1 cellular context compared by ENCODE assay signal in the genomic region with DNA sequence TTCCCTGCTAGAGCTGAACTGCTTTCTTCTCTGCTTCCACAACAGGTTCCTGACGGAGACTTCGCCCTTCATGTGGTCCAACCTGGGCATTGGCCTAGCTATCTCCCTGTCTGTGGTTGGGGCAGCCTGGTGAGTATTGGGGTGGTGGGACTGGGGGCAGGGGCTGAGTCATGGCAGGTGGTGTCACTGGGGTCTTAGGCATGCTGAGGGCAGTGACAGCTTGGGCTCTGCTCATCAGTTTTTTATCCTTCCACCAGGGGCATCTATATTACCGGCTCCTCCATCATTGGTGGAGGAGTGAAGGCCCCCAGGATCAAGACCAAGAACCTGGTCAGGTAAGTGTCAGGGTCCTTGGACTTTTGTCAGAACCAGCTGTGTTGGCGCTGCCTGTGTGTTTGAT.
TF ChIP-seq lines count a peak whose summit lies in the region.

No MANE protein-coding gene starts in this region.

TF ChIP-seq in GM12878, 131 proteins besides CTCF, POLR2A, EP300 and RAD21:
- TF ChIP-seq CHD1 (IDR thresholded peaks at IDR 0.05; ENCODE audit: low read depth, low read length) (no peak), HDAC6 (IDR thresholded peaks at IDR 0.05; ENCODE audit: unreplicated experiment) (no peak), KDM1A (IDR thresholded peaks at IDR 0.05; ENCODE audit: borderline replicate concordance) (no peak), NR2C2 (IDR thresholded peaks at IDR 0.05; ENCODE audit: borderline replicate concordance, control insufficient read depth, insufficient read length, low read depth) (no peak), ETV6 (conservative IDR thresholded peaks at IDR 0.05 in 1 of 2, IDR thresholded peaks at IDR 0.05 in 1 of 2; ENCODE audit: borderline replicate concordance in 1 of 2, low read depth in 1 of 2) (no peak), E4F1 (IDR thresholded peaks at IDR 0.05; ENCODE audit: borderline replicate concordance, partially characterized antibody) (no peak), ZNF622 (IDR thresholded peaks at IDR 0.05) (no peak), SRF (IDR thresholded peaks at IDR 0.05; ENCODE audit: low read depth in 2 of 2, low read length in 2 of 2) (no peak), RB1 (IDR thresholded peaks at IDR 0.05; ENCODE audit: borderline replicate concordance) (no peak), BCL3 (IDR thresholded peaks at IDR 0.05; ENCODE audit: borderline replicate concordance, insufficient read depth, low read depth, low read length, poor library complexity, severe bottlenecking) (no peak), TARDBP (IDR thresholded peaks at IDR 0.05; ENCODE audit: borderline replicate concordance) (no peak), GABPA (IDR thresholded peaks at IDR 0.05; ENCODE audit: low read depth) (no peak), RFX5 (IDR thresholded peaks at IDR 0.05; ENCODE audit: low read depth, low read length) (no peak)
- TF ChIP-seq, protein P1, sequence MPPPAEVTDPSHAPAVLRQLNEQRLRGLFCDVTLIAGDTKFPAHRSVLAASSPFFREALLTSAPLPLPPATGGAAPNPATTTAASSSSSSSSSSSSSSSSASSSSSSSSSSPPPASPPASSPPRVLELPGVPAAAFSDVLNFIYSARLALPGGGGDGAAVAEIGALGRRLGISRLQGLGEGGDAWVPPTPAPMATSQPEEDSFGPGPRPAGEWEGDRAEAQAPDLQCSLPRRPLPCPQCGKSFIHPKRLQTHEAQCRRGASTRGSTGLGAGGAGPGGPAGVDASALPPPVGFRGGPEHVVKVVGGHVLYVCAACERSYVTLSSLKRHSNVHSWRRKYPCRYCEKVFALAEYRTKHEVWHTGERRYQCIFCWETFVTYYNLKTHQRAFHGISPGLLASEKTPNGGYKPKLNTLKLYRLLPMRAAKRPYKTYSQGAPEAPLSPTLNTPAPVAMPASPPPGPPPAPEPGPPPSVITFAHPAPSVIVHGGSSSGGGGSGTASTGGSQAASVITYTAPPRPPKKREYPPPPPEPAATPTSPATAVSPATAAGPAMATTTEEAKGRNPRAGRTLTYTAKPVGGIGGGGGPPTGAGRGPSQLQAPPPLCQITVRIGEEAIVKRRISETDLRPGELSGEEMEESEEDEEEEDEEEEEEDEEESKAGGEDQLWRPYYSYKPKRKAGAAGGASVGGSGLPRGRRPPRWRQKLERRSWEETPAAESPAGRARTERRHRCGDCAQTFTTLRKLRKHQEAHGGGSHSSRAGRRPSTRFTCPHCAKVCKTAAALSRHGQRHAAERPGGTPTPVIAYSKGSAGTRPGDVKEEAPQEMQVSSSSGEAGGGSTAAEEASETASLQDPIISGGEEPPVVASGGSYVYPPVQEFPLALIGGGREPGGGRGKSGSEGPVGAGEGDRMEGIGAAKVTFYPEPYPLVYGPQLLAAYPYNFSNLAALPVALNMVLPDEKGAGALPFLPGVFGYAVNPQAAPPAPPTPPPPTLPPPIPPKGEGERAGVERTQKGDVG (CRISPR knock-in tag; IDR thresholded peaks at IDR 0.05) = no peak
- TF ChIP-seq, protein P2, sequence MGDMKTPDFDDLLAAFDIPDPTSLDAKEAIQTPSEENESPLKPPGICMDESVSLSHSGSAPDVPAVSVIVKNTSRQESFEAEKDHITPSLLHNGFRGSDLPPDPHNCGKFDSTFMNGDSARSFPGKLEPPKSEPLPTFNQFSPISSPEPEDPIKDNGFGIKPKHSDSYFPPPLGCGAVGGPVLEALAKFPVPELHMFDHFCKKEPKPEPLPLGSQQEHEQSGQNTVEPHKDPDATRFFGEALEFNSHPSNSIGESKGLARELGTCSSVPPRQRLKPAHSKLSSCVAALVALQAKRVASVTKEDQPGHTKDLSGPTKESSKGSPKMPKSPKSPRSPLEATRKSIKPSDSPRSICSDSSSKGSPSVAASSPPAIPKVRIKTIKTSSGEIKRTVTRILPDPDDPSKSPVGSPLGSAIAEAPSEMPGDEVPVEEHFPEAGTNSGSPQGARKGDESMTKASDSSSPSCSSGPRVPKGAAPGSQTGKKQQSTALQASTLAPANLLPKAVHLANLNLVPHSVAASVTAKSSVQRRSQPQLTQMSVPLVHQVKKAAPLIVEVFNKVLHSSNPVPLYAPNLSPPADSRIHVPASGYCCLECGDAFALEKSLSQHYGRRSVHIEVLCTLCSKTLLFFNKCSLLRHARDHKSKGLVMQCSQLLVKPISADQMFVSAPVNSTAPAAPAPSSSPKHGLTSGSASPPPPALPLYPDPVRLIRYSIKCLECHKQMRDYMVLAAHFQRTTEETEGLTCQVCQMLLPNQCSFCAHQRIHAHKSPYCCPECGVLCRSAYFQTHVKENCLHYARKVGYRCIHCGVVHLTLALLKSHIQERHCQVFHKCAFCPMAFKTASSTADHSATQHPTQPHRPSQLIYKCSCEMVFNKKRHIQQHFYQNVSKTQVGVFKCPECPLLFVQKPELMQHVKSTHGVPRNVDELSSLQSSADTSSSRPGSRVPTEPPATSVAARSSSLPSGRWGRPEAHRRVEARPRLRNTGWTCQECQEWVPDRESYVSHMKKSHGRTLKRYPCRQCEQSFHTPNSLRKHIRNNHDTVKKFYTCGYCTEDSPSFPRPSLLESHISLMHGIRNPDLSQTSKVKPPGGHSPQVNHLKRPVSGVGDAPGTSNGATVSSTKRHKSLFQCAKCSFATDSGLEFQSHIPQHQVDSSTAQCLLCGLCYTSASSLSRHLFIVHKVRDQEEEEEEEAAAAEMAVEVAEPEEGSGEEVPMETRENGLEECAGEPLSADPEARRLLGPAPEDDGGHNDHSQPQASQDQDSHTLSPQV (IDR thresholded peaks at IDR 0.05) = no peak
- TF ChIP-seq, protein P3, sequence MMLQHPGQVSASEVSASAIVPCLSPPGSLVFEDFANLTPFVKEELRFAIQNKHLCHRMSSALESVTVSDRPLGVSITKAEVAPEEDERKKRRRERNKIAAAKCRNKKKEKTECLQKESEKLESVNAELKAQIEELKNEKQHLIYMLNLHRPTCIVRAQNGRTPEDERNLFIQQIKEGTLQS (IDR thresholded peaks at IDR 0.05; ENCODE audit: borderline replicate concordance, extremely low read depth, low read depth, low read length) = no peak
